9 cellular contexts compared by ENCODE assay signal in genomic region chr5:119366537-119366874, GRCh38. TPM values are rescaled to one million over a fixed set of nuclear protein-coding genes. Genes with fewer than 3 reads are reported as not detected.
DNase-seq lines count a peak whose midpoint lies in the region; ATAC-seq and TF ChIP-seq lines count a peak whose summit lies in the region.
"Had no signal": no experiment of that assay in that cellular context is flagged by ENCODE, and none has a peak within 500 bp of the region (broad histone marks: within the 10 kb centered on the region; RNA-seq: fewer than 3 reads in every experiment).

No MANE protein-coding gene starts in this region.

- peaks cover 4% of the 10 kb centered on the region for H3K9me3 Mint-ChIP-seq in activated CD8-positive, alpha-beta T cell treated with anti-CD3 and anti-CD28 coated beads, Interleukin-2, amount 10 ng/mL, durations not matched to agents 7 days and 5 days (ENCODE audit: insufficient read depth)

- 48 to 63% (median 62%) methylated on average over 2 of the region's 2 CpGs for WGBS in spleen, 5 donors

- H3K36me3 Mint-ChIP-seq in activated CD8-positive, alpha-beta T cell treated with anti-CD3 and anti-CD28 coated beads, Interleukin-2, amount 10 ng/mL, durations not matched to agents 7 days and 5 days (ENCODE audit: low read depth) = peaks cover 78% of the 10 kb centered on the region

- no peaks in the 10 kb centered on the region for H3K27me3 Mint-ChIP-seq in activated CD8-positive, alpha-beta T cell treated with anti-CD3 and anti-CD28 coated beads, Interleukin-2, amount 10 ng/mL, durations not matched to agents 7 days and 5 days (ENCODE audit: low read depth)

- no peak overlapping the region for H3K4me3 Mint-ChIP-seq in activated CD8-positive, alpha-beta T cell treated with anti-CD3 and anti-CD28 coated beads, Interleukin-2, amount 10 ng/mL, durations not matched to agents 7 days and 5 days

- H3K4me1 Mint-ChIP-seq in activated CD8-positive, alpha-beta T cell treated with anti-CD3 and anti-CD28 coated beads, Interleukin-2, amount 10 ng/mL, durations not matched to agents 7 days and 5 days (ENCODE audit: low read depth) = peaks cover 94% of the 10 kb centered on the region

- no peak for TF ChIP-seq POLR2A in spleen (IDR thresholded peaks at IDR 0.05)

- no peak for TF ChIP-seq CTCF in spleen (IDR thresholded peaks at IDR 0.05 in 8 of 11, conservative IDR thresholded peaks at IDR 0.05 in 3 of 11)
- no peak for TF ChIP-seq CTCF in right atrium auricular region (IDR thresholded peaks at IDR 0.05)

- H3K27ac ChIP-seq in spleen (peak overlapping the region; percentile 62 to 78 (median 72)), right atrium auricular region (no peak overlapping the region)

- POLR2A ChIA-PET in activated CD8-positive, alpha-beta T cell treated with anti-CD3 and anti-CD28 coated beads, Interleukin-2, amount 10 ng/mL, durations not matched to agents 7 days and 5 days (lab: Charles Lee) = interaction anchor here (1.1 to 19.6 kb wide), 5 partner anchors 9 to 98 kb away, joined by 3 to 280 read pairs (median 11); no protein-coding TSS in a partner anchor

- H3K9me3 ChIP-seq in spleen (no peaks in the 10 kb centered on the region), right atrium auricular region (no peaks in the 10 kb centered on the region)

- peak; percentile 40 for ATAC-seq in GM18907 (IDR thresholded peaks at IDR 0.05; ENCODE audit: unreplicated experiment)
- ATAC-seq in HG02610 (IDR thresholded peaks at IDR 0.05; ENCODE audit: unreplicated experiment) = peak; percentile 16
- peak; percentile 9 for ATAC-seq in activated CD8-positive, alpha-beta T cell treated with anti-CD3 and anti-CD28 coated beads, Interleukin-2, amount 10 ng/mL, durations not matched to agents 7 days and 5 days

- peak overlapping the region; percentile 88 for H3K27ac Mint-ChIP-seq in activated CD8-positive, alpha-beta T cell treated with anti-CD3 and anti-CD28 coated beads, Interleukin-2, amount 10 ng/mL, durations not matched to agents 7 days and 5 days

- DNase-seq in activated CD8-positive, alpha-beta T cell treated with anti-CD3 and anti-CD28 coated beads, Interleukin-2, amount 10 ng/mL, durations not matched to agents 7 days and 5 days = no peak
- DNase-seq in spleen (no peak), right atrium auricular region (ENCODE audit: low spot score) (no peak), ACHN (no peak)
- no peak for DNase-seq in activated CD4-positive, CD25-positive, alpha-beta regulatory T cell (lab: John Stamatoyannopoulos, UW)
- no peak for DNase-seq in effector CD8-positive, alpha-beta T cell (lab: John Stamatoyannopoulos, UW)
- DNase-seq: SHP77 treated with DMSO at 0.1 percent for 48 hours had no signal

- in situ Hi-C loops in ACHN (cut with HindIII; ENCODE audit: low pct_ligation_motif_present, low pct_unique_long_range_greater_than_20kb, low sequenced_read_pairs) = no loop called here

- CTCF ChIA-PET in activated CD8-positive, alpha-beta T cell treated with anti-CD3 and anti-CD28 coated beads, Interleukin-2, amount 10 ng/mL, durations not matched to agents 7 days and 5 days (lab: Charles Lee) = interaction anchor here (1.2 to 5.2 kb wide), 10 partner anchors 9 to 99 kb away, joined by 4 to 29 read pairs (median 8); partner anchors contain the start of gene TNFAIP8

- no peaks in the 10 kb centered on the region for H3K27me3 ChIP-seq in spleen (replicated peaks in 1 of 7)
- no peaks in the 10 kb centered on the region for H3K27me3 ChIP-seq in right atrium auricular region

- H3K36me3 ChIP-seq in spleen (peaks cover 0 to 18% (median under 1%) of the 10 kb centered on the region in 6 donors), right atrium auricular region (no peaks in the 10 kb centered on the region)

- intact Hi-C loops in spleen (cut with DNase I; ENCODE audit: low total_unique reads) = no loop called here

- H3K4me3 ChIP-seq in spleen (peak overlapping the region in 1 of 8 donors; percentile 6), right atrium auricular region (no peak overlapping the region)

- peaks cover 54 to 100% (median 96%) of the 10 kb centered on the region in 6 donors for H3K4me1 ChIP-seq in spleen
- H3K4me1 ChIP-seq in right atrium auricular region = peaks cover 0 to 8% of the 10 kb centered on the region in 2 donors

RNA-seq across cellular contexts. Expression of gene TNFAIP8, which starts 10.7 kb away (rescaled TPM):
- 100 to 1,000 TPM; 123 to 127 TPM for total RNA-seq in activated CD8-positive, alpha-beta T cell treated with anti-CD3 and anti-CD28 coated beads, Interleukin-2, amount 10 ng/mL, durations not matched to agents 7 days and 5 days
- total RNA-seq in spleen = 100 to 1,000 TPM in 4 of 7 donors, 10 to 100 TPM in 3; 71.1 to 113 (median 102) TPM
- polyA plus RNA-seq in spleen = 100 to 1,000 TPM in 2 of 3 donors, 10 to 100 TPM in 1; 91.9 to 123 (median 100) TPM
- 1 to 10 TPM; 5.6 to 8.9 TPM for total RNA-seq in right atrium auricular region

Comparison
In these comparisons a context has a peak if more than half of its experiments do, and no peak if none do; other contexts are left out.
1. H3K27ac ChIP-seq: peak in spleen (8 of 8); none in right atrium auricular region (0 of 2).
2. RNA of gene TNFAIP8, which starts 10.7 kb away (total RNA-seq): 123 to 127 TPM in activated CD8-positive, alpha-beta T cell treated with anti-CD3 and anti-CD28 coated beads, Interleukin-2, amount 10 ng/mL, durations not matched to agents 7 days and 5 days and 71.1 to 113 TPM in spleen; 5.6 to 8.9 TPM in right atrium auricular region; every median in the first group is over 4 times any median in the second.
3. Peak in every context shown above with its lines, with median percentiles within 50 percentile points of each other: ATAC-seq.